1 cellular context compared by ENCODE assay signal in genomic region chr3:27454914-27455313, GRCh38.
TF ChIP-seq lines count a peak whose summit lies in the region.

No MANE protein-coding gene starts in this region.

TF ChIP-seq in HepG2, 621 proteins besides CTCF, POLR2A, EP300 and RAD21 (continued from another document):
- peak; percentile 59; the same call in 1 of the 2 replicates for TF ChIP-seq ARID5B (CRISPR knock-in tag; IDR thresholded peaks at IDR 0.05)
- TF ChIP-seq SOX13 (IDR thresholded peaks at IDR 0.05) = no peak
- TF ChIP-seq SOX13 (CRISPR knock-in tag; conservative IDR thresholded peaks at IDR 0.05 in 1 of 2, IDR thresholded peaks at IDR 0.05 in 1 of 2) = peak in 1 of 2 experiments; percentile 78; a peak in 1 of 4 replicates
- peak; percentile 44; the same call in 1 of the 2 replicates for TF ChIP-seq RXRB (CRISPR knock-in tag; IDR thresholded peaks at IDR 0.05; ENCODE audit: borderline replicate concordance)
- TF ChIP-seq, protein P1, sequence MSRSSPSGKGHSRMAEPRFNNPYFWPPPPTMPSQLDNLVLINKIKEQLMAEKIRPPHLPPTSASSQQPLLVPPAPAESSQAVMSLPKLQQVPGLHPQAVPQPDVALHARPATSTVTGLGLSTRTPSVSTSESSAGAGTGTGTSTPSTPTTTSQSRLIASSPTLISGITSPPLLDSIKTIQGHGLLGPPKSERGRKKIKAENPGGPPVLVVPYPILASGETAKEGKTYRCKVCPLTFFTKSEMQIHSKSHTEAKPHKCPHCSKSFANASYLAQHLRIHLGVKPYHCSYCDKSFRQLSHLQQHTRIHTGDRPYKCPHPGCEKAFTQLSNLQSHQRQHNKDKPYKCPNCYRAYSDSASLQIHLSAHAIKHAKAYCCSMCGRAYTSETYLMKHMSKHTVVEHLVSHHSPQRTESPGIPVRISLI (CRISPR knock-in tag; IDR thresholded peaks at IDR 0.05; ENCODE audit: borderline replicate concordance) = peak; percentile 75; the same call in 1 of the 2 replicates
- TF ChIP-seq IRF2 (CRISPR knock-in tag; IDR thresholded peaks at IDR 0.05) = peak; percentile 75; the same call in 1 of the 2 replicates
- TF ChIP-seq SOX6 (IDR thresholded peaks at IDR 0.05) = no peak
- TF ChIP-seq SOX6 (CRISPR knock-in tag; IDR thresholded peaks at IDR 0.05) = peak; percentile 69
- TF ChIP-seq ZNF891 (CRISPR knock-in tag; IDR thresholded peaks at IDR 0.05) = no peak
- no peak for TF ChIP-seq ZBTB42 (CRISPR knock-in tag; IDR thresholded peaks at IDR 0.05)
- peak; percentile 95 for TF ChIP-seq ZNF7 (CRISPR knock-in tag; IDR thresholded peaks at IDR 0.05)
- peak; percentile 58 for TF ChIP-seq HNF4A (CRISPR knock-in tag; IDR thresholded peaks at IDR 0.05)
- TF ChIP-seq HDAC1 (CRISPR knock-in tag; IDR thresholded peaks at IDR 0.05) = no peak
- peak; percentile 51; the same call in 1 of the 2 replicates for TF ChIP-seq RARA (CRISPR knock-in tag; IDR thresholded peaks at IDR 0.05)
- no peak for TF ChIP-seq ZNF644 (CRISPR knock-in tag; IDR thresholded peaks at IDR 0.05; ENCODE audit: low read depth)
- TF ChIP-seq KMT2B (CRISPR knock-in tag; IDR thresholded peaks at IDR 0.05) = peak; percentile 50; the same call in 1 of the 2 replicates
- peak; percentile 17 for TF ChIP-seq TEAD3 (CRISPR knock-in tag; optimal IDR thresholded peaks at IDR 0.05; ENCODE audit: borderline replicate concordance)
- TF ChIP-seq SOX5 (CRISPR knock-in tag; IDR thresholded peaks at IDR 0.05; ENCODE audit: borderline replicate concordance) = peak; percentile 79
- peak; percentile 59; the same call in 1 of the 2 replicates for TF ChIP-seq CEBPB (IDR thresholded peaks at IDR 0.05; ENCODE audit: borderline replicate concordance, low read depth, low read length)
- 0 out of 2 replicates have a peak, but pooled peaks have one; percentile 6 for TF ChIP-seq BCL6 (CRISPR knock-in tag; IDR thresholded peaks at IDR 0.05)
- no peak for TF ChIP-seq SUZ12 (IDR thresholded peaks at IDR 0.05; ENCODE audit: low read depth, low read length)
- TF ChIP-seq CEBPG (CRISPR knock-in tag; IDR thresholded peaks at IDR 0.05) = peak; percentile 59
- no peak for TF ChIP-seq ZNF496 (CRISPR knock-in tag; IDR thresholded peaks at IDR 0.05; ENCODE audit: insufficient replicate concordance)
- no peak for TF ChIP-seq KAT7 (CRISPR knock-in tag; IDR thresholded peaks at IDR 0.05; ENCODE audit: borderline replicate concordance)
